ENCODE assay signal across 24 cellular contexts in the genomic region with DNA sequence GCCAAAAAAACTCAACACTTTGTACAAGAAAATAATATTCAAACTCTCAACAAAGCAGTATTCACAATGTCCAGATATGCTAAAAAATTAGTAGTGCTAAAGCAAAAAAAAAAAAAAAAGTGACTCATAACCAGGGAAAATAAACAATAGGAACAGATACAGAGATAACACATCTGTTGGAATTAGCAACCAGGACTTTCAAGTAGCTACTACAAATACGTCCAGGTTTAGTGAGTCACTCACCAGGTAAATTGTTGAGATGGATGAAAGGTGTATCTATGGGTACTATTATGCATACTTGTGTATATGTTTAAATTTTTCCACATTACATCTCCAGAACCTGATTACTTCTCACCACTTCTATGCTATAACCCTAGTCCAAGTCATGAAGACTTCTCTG.
"Had no signal": no experiment of that assay in that cellular context is flagged by ENCODE, and none has a peak within 500 bp of the region (broad histone marks: within the 10 kb centered on the region; RNA-seq: fewer than 3 reads in every experiment).

No MANE protein-coding gene starts in this region.

- ATAC-seq: activated CD8-positive, alpha-beta T cell treated with anti-CD3 and anti-CD28 coated beads for 36 hours; activated naive CD8-positive, alpha-beta T cell treated with anti-CD3 and anti-CD28 coated beads, Interleukin-2, amount 50 U/mL, for 24 hours; activated T-cell treated with anti-CD3 and anti-CD28 coated beads, Interleukin-2, amount 50 U/mL, for 4 hours; activated T-helper 17 cell treated with anti-CD3 and anti-CD28 coated beads, Interleukin-2, amount 50 U/mL, for 72 hours; gastroesophageal sphincter; left ventricle myocardium superior; mucosa of descending colon; natural killer cell treated with Interleukin-12 subunit alpha and Interleukin-12 subunit beta and Interleukin-15 and Interleukin-18, amount 100 ng/mL, for 72 hours; right lobe of liver; T-helper 17 cell had no signal

- FAIRE-seq: colon, endometrium had no signal

- H3K4me2 ChIP-seq: hepatocyte had no signal

- H3K79me2 ChIP-seq: hepatocyte had no signal

- H3K36me3 ChIP-seq: gastroesophageal sphincter, right lobe of liver, tibial nerve had no signal

- DNase-seq: activated CD4-positive, alpha-beta T cell treated with anti-CD3 and anti-CD28 coated beads, Interleukin-2, amount 50 U/mL, for 1 hour; activated CD4-positive, CD25-positive, alpha-beta regulatory T cell treated with anti-CD3 and anti-CD28 coated beads, Interleukin-2, amount 50 U/mL, for 72 hours; activated CD8-positive, alpha-beta T cell treated with anti-CD3 and anti-CD28 coated beads for 36 hours; activated naive CD8-positive, alpha-beta T cell treated with anti-CD3 and anti-CD28 coated beads, Interleukin-2, amount 50 U/mL, for 24 hours; activated T-cell treated with anti-CD3 and anti-CD28 coated beads, Interleukin-2, amount 50 U/mL, for 4 hours; amygdala; dermis blood vessel endothelial cell; effector CD4-positive, alpha-beta T cell; erythroblast; islet precursor cell; left ventricle myocardium superior; mucosa of descending colon; posterior cingulate gyrus; right lobe of liver; stimulated activated CD4-positive, alpha-beta T cell treated with anti-CD3 and anti-CD28 coated beads, Interleukin-2, amount 100 ng/mL, for 48 hours; stimulated activated naive CD4-positive, alpha-beta T cell treated with Interleukin-2 at 50 U/mL for 16 hours; T-helper 17 cell had no signal

- H3K4me3 ChIP-seq: gastroesophageal sphincter, hepatocyte, mucosa of descending colon, right lobe of liver, tibial nerve had no signal

- H2AFZ ChIP-seq: hepatocyte had no signal

- H3K9me3 ChIP-seq: gastroesophageal sphincter, mucosa of descending colon, right lobe of liver, tibial nerve had no signal

- H3K27ac ChIP-seq: gastroesophageal sphincter, hepatocyte, right lobe of liver, tibial nerve had no signal

- H3K27me3 ChIP-seq: hepatocyte, right lobe of liver, tibial nerve had no signal

- H3K4me1 ChIP-seq: gastroesophageal sphincter, right lobe of liver, tibial nerve had no signal
